ENCODE assay signal across 8 cellular contexts in genomic region chr22:35299717-35300497, GRCh38. TPM values are rescaled to one million over a fixed set of nuclear protein-coding genes. Genes with fewer than 3 reads are reported as not detected.
DNase-seq lines count a peak whose midpoint lies in the region; ATAC-seq and TF ChIP-seq lines count a peak whose summit lies in the region.

Gene TOM1 (plus strand): TSS chr22:35299894. CDS start chr22:35299929, 35 bp downstream.

- ATAC-seq in GM19035 (IDR thresholded peaks at IDR 0.05; ENCODE audit: unreplicated experiment) (peak; percentile 98), HG03378 (IDR thresholded peaks at IDR 0.05; ENCODE audit: unreplicated experiment) (peak; percentile 96)

- DNase-seq in AG09319 (ENCODE audit: extremely low read depth, low read depth) (peak; percentile 99), NCI-H460 (ENCODE audit: extremely low read depth, low read depth) (peak; percentile 95), cerebellar nuclear complex (lab: John Stamatoyannopoulos, UW) (peak; percentile 81 to 95), islet precursor cell (peak; percentile 99)
- DNase-seq in activated CD4-positive, CD25-positive, alpha-beta regulatory T cell treated with anti-CD3 and anti-CD28 coated beads, Interleukin-2, amount 50 U/mL, for 72 hours = peak; percentile 99
- peak; percentile 88 to 96 (median 95) for DNase-seq in stimulated activated CD4-positive, alpha-beta T cell treated with anti-CD3 and anti-CD28 coated beads, Interleukin-12 subunit alpha, Interleukin-12 subunit beta, amount 100 ng/mL, for 48 hours (ENCODE audit: low read depth in 2 of 3, low spot score in 1 of 3)

- no peak for TF ChIP-seq CTCF in AG09319 (IDR thresholded peaks at IDR 0.05; ENCODE audit: low read depth, low read length)

RNA-seq across cellular contexts. Expression of gene TOM1, which starts in this region (rescaled TPM):
- 18.9 and 19.3 TPM in 2 replicates for total RNA-seq in NCI-H460 (2014; rRNA removed; shearing (Covaris generic))
- 21.1 and 24.0 TPM in 2 replicates for polyA plus RNA-seq in NCI-H460 (2014; cell fraction: nucleus; rRNA removed)

Comparison
In these comparisons a context has a peak if more than half of its experiments do, and no peak if none do; other contexts are left out.
1. Peak in every context shown above with its lines: DNase-seq and ATAC-seq.